17 cellular contexts compared by ENCODE assay signal in the genomic region with DNA sequence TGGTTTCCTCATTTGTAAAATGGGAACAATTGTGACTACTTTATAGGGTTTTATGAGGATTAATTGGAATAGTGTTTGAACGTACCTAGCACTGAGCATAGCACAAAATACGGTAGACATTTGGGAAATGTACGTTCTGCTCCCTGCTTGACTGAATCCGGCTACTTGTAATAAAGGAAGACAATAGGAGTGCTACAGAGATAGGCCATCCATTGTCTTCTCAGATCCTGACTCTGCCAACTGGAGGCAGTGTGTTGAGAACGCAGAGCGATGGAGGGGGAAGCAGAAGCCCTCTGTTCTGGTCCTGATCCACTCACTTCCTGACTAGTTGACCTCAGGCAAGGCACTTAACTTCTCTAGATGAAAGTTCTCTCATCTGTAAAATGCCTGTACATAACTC. TPM values are rescaled to one million over a fixed set of nuclear protein-coding genes. Genes with fewer than 3 reads are reported as not detected.
A peak's percentile ranks its signal among the peaks of the same experiment; 100 is the strongest.
DNase-seq lines count a peak whose midpoint lies in the region; ATAC-seq lines count a peak whose summit lies in the region.
"Had no signal": no experiment of that assay in that cellular context is flagged by ENCODE, and none has a peak within 500 bp of the region (broad histone marks: within the 10 kb centered on the region; RNA-seq: fewer than 3 reads in every experiment).

No MANE protein-coding gene starts in this region.

- H3K27ac Mint-ChIP-seq in stimulated activated effector memory CD8-positive, alpha-beta T cell treated with anti-CD3 and anti-CD28 coated beads, Interleukin-12 subunit alpha, Interleukin-12 subunit beta, amount 100 ng/mL, for 72 hours, result no peak overlapping the region
- H3K27ac Mint-ChIP-seq: CD8-positive, alpha-beta T cell had no signal

- H3K36me3 Mint-ChIP-seq in stimulated activated effector memory CD8-positive, alpha-beta T cell treated with anti-CD3 and anti-CD28 coated beads, Interleukin-12 subunit alpha, Interleukin-12 subunit beta, amount 100 ng/mL, for 72 hours, result no peaks in the 10 kb centered on the region
- H3K36me3 Mint-ChIP-seq: CD8-positive, alpha-beta T cell had no signal

- no peaks in the 10 kb centered on the region for H3K4me1 Mint-ChIP-seq in stimulated activated effector memory CD8-positive, alpha-beta T cell treated with anti-CD3 and anti-CD28 coated beads, Interleukin-12 subunit alpha, Interleukin-12 subunit beta, amount 100 ng/mL, for 72 hours

- DNase-seq in inferior parietal cortex (ENCODE audit: extremely low spot score) (peak; percentile 61), pons (ENCODE audit: low spot score) (peak; percentile 90), CD1c-positive myeloid dendritic cell (ENCODE audit: extremely low spot score) (no peak), H4 (ENCODE audit: low spot score) (no peak)
- DNase-seq in stimulated activated effector memory CD8-positive, alpha-beta T cell treated with anti-CD3 and anti-CD28 coated beads, Interleukin-12 subunit alpha, Interleukin-12 subunit beta, amount 100 ng/mL, for 72 hours (ENCODE audit: low spot score in 2 of 2), result no peak
- DNase-seq: BE2C; CD8-positive, alpha-beta T cell; COR-L47; DMS153; DMS79 treated with DMSO at 0.1 percent for 48 hours; EL; GM23248; H7 had no signal

- ATAC-seq in stimulated activated effector memory CD8-positive, alpha-beta T cell treated with anti-CD3 and anti-CD28 coated beads, Interleukin-12 subunit alpha, Interleukin-12 subunit beta, amount 100 ng/mL, for 72 hours, result no peak
- ATAC-seq: CD8-positive, alpha-beta T cell had no signal

- peak overlapping the region; percentile 62 for H3K27ac ChIP-seq in cingulate gyrus (ENCODE audit: low read depth, low read length)
- peak overlapping the region; percentile 86 for H3K27ac ChIP-seq in temporal lobe (ENCODE audit: low read depth, low read length)
- H3K27ac ChIP-seq: C4-2B, GM23248 had no signal

- no peak overlapping the region for H3K4me3 Mint-ChIP-seq in stimulated activated effector memory CD8-positive, alpha-beta T cell treated with anti-CD3 and anti-CD28 coated beads, Interleukin-12 subunit alpha, Interleukin-12 subunit beta, amount 100 ng/mL, for 72 hours
- H3K4me3 Mint-ChIP-seq: CD8-positive, alpha-beta T cell had no signal

- no peaks in the 10 kb centered on the region for H3K9me3 Mint-ChIP-seq in stimulated activated effector memory CD8-positive, alpha-beta T cell treated with anti-CD3 and anti-CD28 coated beads, Interleukin-12 subunit alpha, Interleukin-12 subunit beta, amount 100 ng/mL, for 72 hours
- H3K9me3 Mint-ChIP-seq: CD8-positive, alpha-beta T cell had no signal

RNA-seq across cellular contexts. Expression of a gene that starts 26.4 kb away (rescaled TPM):
- total RNA-seq in temporal lobe, result 2.2 TPM
- total RNA-seq in H4 (2014; rRNA removed; shearing (Covaris generic)), result not detected in 2 replicates
- total RNA-seq: CD8-positive, alpha-beta T cell; GM23248; H7; HT-29 had no signal

Comparison
In these comparisons a context has a peak if more than half of its experiments do, and no peak if none do; other contexts are left out.
1. DNase-seq: peak in inferior parietal cortex (single experiment) and pons (single experiment); none in CD1c-positive myeloid dendritic cell (single experiment), stimulated activated effector memory CD8-positive, alpha-beta T cell treated with anti-CD3 and anti-CD28 coated beads, Interleukin-12 subunit alpha, Interleukin-12 subunit beta, amount 100 ng/mL, for 72 hours (0 of 2) and H4 (single experiment).